Comparison of ENCODE assay signal across 9 cellular contexts in genomic region chr15:42137461-42138261, GRCh38. TPM values are rescaled to one million over a fixed set of nuclear protein-coding genes. Genes with fewer than 3 reads are reported as not detected.
DNase-seq lines count a peak whose midpoint lies in the region; ATAC-seq and TF ChIP-seq lines count a peak whose summit lies in the region.
"Had no signal": no experiment of that assay in that cellular context is flagged by ENCODE, and none has a peak within 500 bp of the region (broad histone marks: within the 10 kb centered on the region; RNA-seq: fewer than 3 reads in every experiment).

No MANE protein-coding gene starts in this region.

- POLR2A ChIA-PET in RWPE1 (lab: Yijun Ruan, JAX; ENCODE audit: low non-redundant PET), result no interaction called here

- ATAC-seq in GM18511 (IDR thresholded peaks at IDR 0.05; ENCODE audit: unreplicated experiment), result no peak

- TF ChIP-seq CTCF in HFFc6 (IDR thresholded peaks at IDR 0.05) (peak; percentile 82), RWPE1 (conservative IDR thresholded peaks at IDR 0.05; ENCODE audit: low read depth) (peak; percentile 85)

- DNase-seq in DMS79 treated with DMSO at 0.1 percent for 48 hours (lab: John Stamatoyannopoulos, UW) (peak; percentile 25), DMS79 (lab: John Stamatoyannopoulos, UW) (no peak), HFFc6 (peak; percentile 40), RWPE1 (ENCODE audit: low spot score) (peak; percentile 67), ecto neural progenitor cell (ENCODE audit: low spot score) (peak; percentile 46), lung microvascular endothelial cell (ENCODE audit: low read depth in 2 of 2) (peak; percentile 57 to 66)
- DNase-seq in NK-92 treated with Interleukin-12 subunit alpha and Interleukin-12 subunit beta, amount 100 ng/mL, for 24 hours (lab: John Stamatoyannopoulos, UW), result no peak

- no peaks in the 10 kb centered on the region for H3K36me3 Mint-ChIP-seq in HFFc6 (ENCODE audit: low read depth)

- H3K27ac Mint-ChIP-seq in HFFc6, result no peak overlapping the region

- H3K27ac ChIP-seq in RWPE1, result no peak overlapping the region
- H3K27ac ChIP-seq: BLaER1 had no signal

- no peak overlapping the region for H3K4me3 Mint-ChIP-seq in HFFc6

- H3K27me3 Mint-ChIP-seq in HFFc6 (ENCODE audit: insufficient read depth), result peaks cover 37% of the 10 kb centered on the region

- CTCF ChIA-PET in RWPE1 (lab: Yijun Ruan, JAX), result interaction anchor here (0.5 to 1.7 kb wide), 30 partner anchors 10 to 1071 kb away, joined by 3 to 10 read pairs (median 4); no protein-coding TSS in a partner anchor

- H3K4me1 Mint-ChIP-seq in HFFc6 (ENCODE audit: low read depth), result no peaks in the 10 kb centered on the region; the same call in 1 of the 2 replicates

- H3K9me3 Mint-ChIP-seq in HFFc6, result no peaks in the 10 kb centered on the region

RNA-seq across cellular contexts. Expression of gene PLA2G4F, which starts 18.8 kb away (rescaled TPM):
- not detected for total RNA-seq in HFFc6 (2021; fragmentation: NEBNext Ultra II Directional; extraction: Animal tissue kit (Norgen Biotek cat#: 25700))
- not detected in 2 replicates for total RNA-seq in lung microvascular endothelial cell

RNA-seq across cellular contexts. Expression of gene PLA2G4D, which starts 43.3 kb away (rescaled TPM):
- not detected for total RNA-seq in HFFc6 (2021; fragmentation: NEBNext Ultra II Directional; extraction: Animal tissue kit (Norgen Biotek cat#: 25700))
- not detected in 2 replicates for total RNA-seq in lung microvascular endothelial cell

Comparison
In these comparisons a context has a peak if more than half of its experiments do, and no peak if none do; other contexts are left out.
1. DNase-seq: peak in DMS79 treated with DMSO at 0.1 percent for 48 hours (single experiment), HFFc6 (single experiment), RWPE1 (single experiment), ecto neural progenitor cell (single experiment) and lung microvascular endothelial cell (2 of 2); none in DMS79 (single experiment) and NK-92 treated with Interleukin-12 subunit alpha and Interleukin-12 subunit beta, amount 100 ng/mL, for 24 hours (single experiment).